In genomic region chr5:150129813-150130492, GRCh38 we compare ENCODE assay signal across 8 cellular contexts. TPM values are rescaled to one million over a fixed set of nuclear protein-coding genes. Genes with fewer than 3 reads are reported as not detected.
DNase-seq lines count a peak whose midpoint lies in the region; ATAC-seq and TF ChIP-seq lines count a peak whose summit lies in the region.

No MANE protein-coding gene starts in this region.

- no peaks in the 10 kb centered on the region for H3K9me2 ChIP-seq in Loucy (replicated peaks; ENCODE audit: low read depth, low read length)

- H3K36me3 ChIP-seq in Loucy (ENCODE audit: insufficient read depth, low read length) (no peaks in the 10 kb centered on the region), WERI-Rb-1 (no peaks in the 10 kb centered on the region), right lobe of liver (no peaks in the 10 kb centered on the region)

- H3K79me2 ChIP-seq in Loucy (ENCODE audit: insufficient read depth, low read length), result no peaks in the 10 kb centered on the region

- H3K4me3 ChIP-seq in Loucy (ENCODE audit: low read length, poor library complexity, severe bottlenecking) (no peak overlapping the region), WERI-Rb-1 (ENCODE audit: low read depth, low read length) (peak overlapping the region; percentile 26), right lobe of liver (peak overlapping the region in 2 of 3 donors; percentile 33 to 37)

- no peaks in the 10 kb centered on the region for H3K4me1 ChIP-seq in Loucy (ENCODE audit: insufficient read depth, low read length, poor library complexity, severe bottlenecking)
- H3K4me1 ChIP-seq in right lobe of liver, result peaks cover 0 to 17% (median 6%) of the 10 kb centered on the region in 4 donors

- no peaks in the 10 kb centered on the region for H3K9me3 ChIP-seq in Loucy (ENCODE audit: insufficient read depth, low read depth, low read length)
- no peaks in the 10 kb centered on the region for H3K9me3 ChIP-seq in WERI-Rb-1 (ENCODE audit: severe bottlenecking)
- H3K9me3 ChIP-seq in right lobe of liver, result no peaks in the 10 kb centered on the region

- no peaks in the 10 kb centered on the region for H3K27me3 ChIP-seq in Loucy (ENCODE audit: insufficient read depth, low read length, poor library complexity, severe bottlenecking)
- H3K27me3 ChIP-seq in WERI-Rb-1 (ENCODE audit: insufficient read depth, low read depth, severe bottlenecking), result no peaks in the 10 kb centered on the region
- H3K27me3 ChIP-seq in right lobe of liver, result no peaks in the 10 kb centered on the region

- TF ChIP-seq POLR2A in right lobe of liver (IDR thresholded peaks at IDR 0.05), result no peak

- H3K27ac ChIP-seq in WERI-Rb-1, result no peak overlapping the region
- H3K27ac ChIP-seq in cingulate gyrus (ENCODE audit: low read depth, low read length), result peak overlapping the region; percentile 39
- peak overlapping the region in 2 of 3 donors; percentile 41 to 57 for H3K27ac ChIP-seq in right lobe of liver

- ATAC-seq in GM18517 (IDR thresholded peaks at IDR 0.05; ENCODE audit: unreplicated experiment) (peak; percentile 63), right lobe of liver (peak; percentile 94 to 95 (median 94)), GM21576 (IDR thresholded peaks at IDR 0.05; ENCODE audit: unreplicated experiment) (no peak)

- H2AFZ ChIP-seq in Loucy (ENCODE audit: low read length), result peak overlapping the region; percentile 34

- no peaks in the 10 kb centered on the region for H4K20me1 ChIP-seq in Loucy (ENCODE audit: insufficient read depth, low read length, poor library complexity, severe bottlenecking)

- peak; percentile 94 for TF ChIP-seq CTCF in Loucy (conservative IDR thresholded peaks at IDR 0.05; ENCODE audit: low read length)
- TF ChIP-seq CTCF in WERI-Rb-1 (IDR thresholded peaks at IDR 0.05; ENCODE audit: low read depth, low read length), result peak; percentile 95
- peak; percentile 91 to 99 (median 98) for TF ChIP-seq CTCF in right lobe of liver (IDR thresholded peaks at IDR 0.05)

- intact Hi-C loops in right lobe of liver (cut with DNase I), result loop anchor here in 1 of 2 donors (10.0 kb wide), 1 partner anchor 85 kb away; no protein-coding TSS in a partner anchor

- 35% methylated on average over 5 of the region's 25 CpGs for WGBS in right lobe of liver (ENCODE audit: insufficient coverage, low coverage, low lambda C conversion rate, missing lambda C conversion rate)

- H3F3A ChIP-seq in Loucy (ENCODE audit: low read depth), result no peaks in the 10 kb centered on the region

- H3K9ac ChIP-seq in Loucy (ENCODE audit: low read depth, low read length, poor library complexity, severe bottlenecking), result no peak overlapping the region

- H3K4me2 ChIP-seq in Loucy (ENCODE audit: low read depth, low read length, poor library complexity, severe bottlenecking), result no peak overlapping the region

- peak; percentile 75 for DNase-seq in Ammon's horn (ENCODE audit: low spot score)
- DNase-seq in WERI-Rb-1, result peak; percentile 79
- peak; percentile 76 to 87 (median 86) for DNase-seq in right lobe of liver
- peak; percentile 5 to 32 for DNase-seq in stimulated activated CD4-positive, alpha-beta T cell treated with anti-CD3 and anti-CD28 coated beads, Interleukin-4, amount 100 ng/mL, for 4 hours

RNA-seq across cellular contexts. Expression of gene PDGFRB, which starts 25.7 kb away (rescaled TPM):
- total RNA-seq in right lobe of liver, result 10 to 100 TPM in 2 of 6 experiments, 1 to 10 TPM in 4; 6.8 to 19.5 (median 9.4) TPM

RNA-seq across cellular contexts. Expression of gene CDX1, which starts 36.6 kb away (rescaled TPM):
- total RNA-seq in right lobe of liver, result not detected

RNA-seq across cellular contexts. Expression of gene CSF1R, which starts 43.6 kb away (rescaled TPM):
- total RNA-seq in right lobe of liver, result 10 to 100 TPM; 13.0 to 45.1 (median 16.3) TPM

RNA-seq across cellular contexts. Expression of gene SLC6A7, which starts 59.9 kb away (rescaled TPM):
- not detected for total RNA-seq in right lobe of liver

Comparison
In these comparisons a context has a peak if more than half of its experiments do, and no peak if none do; other contexts are left out.
1. DNase-seq: peak in every context shown above with its lines; median percentile 86 in right lobe of liver; 79 in WERI-Rb-1; 75 in Ammon's horn; 18 in stimulated activated CD4-positive, alpha-beta T cell treated with anti-CD3 and anti-CD28 coated beads, Interleukin-4, amount 100 ng/mL, for 4 hours.